2 cellular contexts compared by ENCODE assay signal in genomic region chr16:57303021-57303909, GRCh38.
TF ChIP-seq lines count a peak whose summit lies in the region.

No MANE protein-coding gene starts in this region.

TF ChIP-seq in HepG2, 621 proteins besides CTCF, POLR2A, EP300 and RAD21 (continues in another document):
- TF ChIP-seq AHR (CRISPR knock-in tag; IDR thresholded peaks at IDR 0.05) (0 out of 2 replicates have a peak, but pooled peaks have one; percentile 41), BORCS8-MEF2B (CRISPR knock-in tag; IDR thresholded peaks at IDR 0.05) (no peak), SMARCE1 (IDR thresholded peaks at IDR 0.05; ENCODE audit: borderline replicate concordance) (no peak), ZNF225 (CRISPR knock-in tag; IDR thresholded peaks at IDR 0.05) (0 out of 2 replicates have a peak, but pooled peaks have one; percentile 61), ZNF7 (CRISPR knock-in tag; IDR thresholded peaks at IDR 0.05) (0 out of 2 replicates have a peak, but pooled peaks have one; percentile 5), HNF1B (CRISPR knock-in tag; IDR thresholded peaks at IDR 0.05) (peak; percentile 27; the same call in 1 of the 2 replicates), ZBTB8A (CRISPR knock-in tag; IDR thresholded peaks at IDR 0.05; ENCODE audit: borderline replicate concordance, low read depth) (no peak), SP2 (CRISPR knock-in tag; IDR thresholded peaks at IDR 0.05) (peak; percentile 39; the same call in 1 of the 2 replicates), ZNF460 (CRISPR knock-in tag; IDR thresholded peaks at IDR 0.05; ENCODE audit: borderline replicate concordance) (peak; percentile 65), TSC22D2 (CRISPR knock-in tag; IDR thresholded peaks at IDR 0.05; ENCODE audit: borderline replicate concordance) (0 out of 2 replicates have a peak, but pooled peaks have one; percentile 31), ZKSCAN1 (IDR thresholded peaks at IDR 0.05; ENCODE audit: low read length) (no peak), ZNF891 (CRISPR knock-in tag; IDR thresholded peaks at IDR 0.05) (no peak), YEATS2 (CRISPR knock-in tag; IDR thresholded peaks at IDR 0.05; ENCODE audit: borderline replicate concordance) (0 out of 2 replicates have a peak, but pooled peaks have one; percentile 2), ARNT2 (CRISPR knock-in tag; IDR thresholded peaks at IDR 0.05; ENCODE audit: low read depth) (peak; percentile 30; the same call in 1 of the 2 replicates), ZNF34 (CRISPR knock-in tag; IDR thresholded peaks at IDR 0.05; ENCODE audit: borderline replicate concordance) (0 out of 2 replicates have a peak, but pooled peaks have one; percentile 1), ZNF501 (CRISPR knock-in tag; IDR thresholded peaks at IDR 0.05) (0 out of 2 replicates have a peak, but pooled peaks have one; percentile 6), PHF21A (CRISPR knock-in tag; IDR thresholded peaks at IDR 0.05) (peak; percentile 15; the same call in 1 of the 2 replicates), HMGXB4 (CRISPR knock-in tag; IDR thresholded peaks at IDR 0.05; ENCODE audit: borderline replicate concordance in 1 of 2, low read depth in 1 of 2) (0 out of 4 replicates have a peak, but pooled peaks of 1 of the 2 experiments have one; percentile 7), ZNF572 (CRISPR knock-in tag; IDR thresholded peaks at IDR 0.05) (peak; percentile 51; the same call in 1 of the 2 replicates), KLF13 (CRISPR knock-in tag; IDR thresholded peaks at IDR 0.05) (0 out of 2 replicates have a peak, but pooled peaks have one; percentile 47), ZNF629 (CRISPR knock-in tag; conservative IDR thresholded peaks at IDR 0.05) (peak; percentile 75)
- TF ChIP-seq, protein P1, sequence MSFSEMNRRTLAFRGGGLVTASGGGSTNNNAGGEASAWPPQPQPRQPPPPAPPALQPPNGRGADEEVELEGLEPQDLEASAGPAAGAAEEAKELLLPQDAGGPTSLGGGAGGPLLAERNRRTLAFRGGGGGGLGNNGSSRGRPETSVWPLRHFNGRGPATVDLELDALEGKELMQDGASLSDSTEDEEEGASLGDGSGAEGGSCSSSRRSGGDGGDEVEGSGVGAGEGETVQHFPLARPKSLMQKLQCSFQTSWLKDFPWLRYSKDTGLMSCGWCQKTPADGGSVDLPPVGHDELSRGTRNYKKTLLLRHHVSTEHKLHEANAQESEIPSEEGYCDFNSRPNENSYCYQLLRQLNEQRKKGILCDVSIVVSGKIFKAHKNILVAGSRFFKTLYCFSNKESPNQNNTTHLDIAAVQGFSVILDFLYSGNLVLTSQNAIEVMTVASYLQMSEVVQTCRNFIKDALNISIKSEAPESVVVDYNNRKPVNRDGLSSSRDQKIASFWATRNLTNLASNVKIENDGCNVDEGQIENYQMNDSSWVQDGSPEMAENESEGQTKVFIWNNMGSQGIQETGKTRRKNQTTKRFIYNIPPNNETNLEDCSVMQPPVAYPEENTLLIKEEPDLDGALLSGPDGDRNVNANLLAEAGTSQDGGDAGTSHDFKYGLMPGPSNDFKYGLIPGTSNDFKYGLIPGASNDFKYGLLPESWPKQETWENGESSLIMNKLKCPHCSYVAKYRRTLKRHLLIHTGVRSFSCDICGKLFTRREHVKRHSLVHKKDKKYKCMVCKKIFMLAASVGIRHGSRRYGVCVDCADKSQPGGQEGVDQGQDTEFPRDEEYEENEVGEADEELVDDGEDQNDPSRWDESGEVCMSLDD (CRISPR knock-in tag; IDR thresholded peaks at IDR 0.05; ENCODE audit: borderline replicate concordance), result 0 out of 2 replicates have a peak, but pooled peaks have one; percentile 33

TF ChIP-seq in GM12891, 5 proteins besides CTCF, POLR2A, EP300 and RAD21:
- TF ChIP-seq POLR2AphosphoS5 (IDR thresholded peaks at IDR 0.05; ENCODE audit: low read depth, low read length) (no peak), SPI1 (IDR thresholded peaks at IDR 0.05; ENCODE audit: low read depth, low read length) (no peak), PAX5 (IDR thresholded peaks at IDR 0.05; ENCODE audit: insufficient read depth, low read length, severe bottlenecking) (no peak), POU2F2 (IDR thresholded peaks at IDR 0.05; ENCODE audit: low read depth, low read length) (no peak), TAF1 (IDR thresholded peaks at IDR 0.05; ENCODE audit: low read depth, low read length) (no peak)
